Comparison of ENCODE assay signal across 1 cellular context in the genomic region with DNA sequence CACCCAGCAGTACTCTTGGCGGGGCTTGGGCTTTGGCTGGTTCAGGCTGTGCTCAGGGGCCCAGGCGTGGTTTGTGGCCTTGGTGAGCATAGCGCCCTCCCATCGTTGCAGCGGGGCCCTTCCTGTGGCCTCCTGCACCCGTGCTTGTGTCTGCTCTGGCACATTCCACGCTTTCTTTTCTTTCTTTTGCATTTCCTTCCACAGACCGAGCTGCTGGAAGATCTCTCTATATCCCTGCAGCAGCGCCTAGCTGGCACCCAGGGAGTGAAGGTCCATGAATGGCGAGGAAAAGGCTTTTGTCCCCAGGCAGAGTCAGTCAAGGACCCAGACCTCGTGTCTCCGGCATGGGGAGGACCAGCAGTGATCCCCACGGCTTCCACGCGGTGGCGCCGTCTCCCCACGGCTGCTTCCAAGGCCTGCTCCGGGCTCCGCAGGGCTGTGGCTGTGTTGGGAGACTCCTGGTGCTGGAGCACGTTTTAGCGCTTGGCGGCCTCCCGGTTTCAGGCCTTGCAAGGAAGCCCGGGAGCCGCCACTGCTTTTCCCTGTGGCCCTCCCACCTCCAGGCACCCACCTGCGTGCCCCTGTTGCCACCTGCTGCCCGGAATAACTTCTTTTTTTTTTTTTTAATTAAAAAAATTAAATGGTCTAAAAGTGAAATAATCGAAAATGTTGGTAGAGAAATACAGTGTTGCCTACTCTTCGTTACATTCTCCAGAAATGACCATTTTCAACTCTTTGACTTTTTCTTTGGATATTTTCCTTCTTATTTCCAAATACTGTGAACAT.
TF ChIP-seq lines count a peak whose summit lies in the region.

No MANE protein-coding gene starts in this region.

TF ChIP-seq in K562, 482 proteins besides CTCF, POLR2A, EP300 and RAD21 (continued from another document and continues in another):
- TF ChIP-seq ZNF609 (CRISPR knock-in tag; IDR thresholded peaks at IDR 0.05; ENCODE audit: borderline replicate concordance) (no peak), POU5F1 (IDR thresholded peaks at IDR 0.05; ENCODE audit: borderline replicate concordance, low read depth, low read length, partially characterized antibody) (no peak), POLR2AphosphoS2 (IDR thresholded peaks at IDR 0.05; ENCODE audit: low read length) (no peak), NBN (IDR thresholded peaks at IDR 0.05; ENCODE audit: low read depth) (no peak), XRCC5 (IDR thresholded peaks at IDR 0.05; ENCODE audit: low read depth, low read length) (no peak), VEZF1 (CRISPR knock-in tag; IDR thresholded peaks at IDR 0.05) (0 out of 2 replicates have a peak, but pooled peaks have one; percentile 11), EP400 (IDR thresholded peaks at IDR 0.05) (peak; percentile 58; the same call in 1 of the 2 replicates), RCOR1 (IDR thresholded peaks at IDR 0.05; ENCODE audit: borderline replicate concordance in 1 of 2, low read depth in 2 of 2, low read length in 2 of 2) (0 out of 4 replicates have a peak, but pooled peaks of 1 of the 2 experiments have one; percentile 9), ADNP (tag; IDR thresholded peaks at IDR 0.05) (no peak), SNIP1 (IDR thresholded peaks at IDR 0.05; ENCODE audit: low read depth) (no peak), ZC3H4 (CRISPR knock-in tag; IDR thresholded peaks at IDR 0.05; ENCODE audit: borderline replicate concordance) (no peak), ZNF197 (CRISPR knock-in tag; IDR thresholded peaks at IDR 0.05; ENCODE audit: low read depth) (no peak), E4F1 (CRISPR knock-in tag; IDR thresholded peaks at IDR 0.05; ENCODE audit: borderline replicate concordance) (no peak), ZNF143 (CRISPR knock-in tag; IDR thresholded peaks at IDR 0.05) (no peak), ZNF41 (CRISPR knock-in tag; conservative IDR thresholded peaks at IDR 0.05) (no peak), KDM5B (IDR thresholded peaks at IDR 0.05; ENCODE audit: insufficient replicate concordance, low read depth, low read length) (no peak), PYGO2 (tag; IDR thresholded peaks at IDR 0.05) (no peak), TFAP4 (CRISPR knock-in tag; IDR thresholded peaks at IDR 0.05; ENCODE audit: borderline replicate concordance) (peak; percentile 61; the same call in 1 of the 2 replicates)
- TF ChIP-seq, protein P1, sequence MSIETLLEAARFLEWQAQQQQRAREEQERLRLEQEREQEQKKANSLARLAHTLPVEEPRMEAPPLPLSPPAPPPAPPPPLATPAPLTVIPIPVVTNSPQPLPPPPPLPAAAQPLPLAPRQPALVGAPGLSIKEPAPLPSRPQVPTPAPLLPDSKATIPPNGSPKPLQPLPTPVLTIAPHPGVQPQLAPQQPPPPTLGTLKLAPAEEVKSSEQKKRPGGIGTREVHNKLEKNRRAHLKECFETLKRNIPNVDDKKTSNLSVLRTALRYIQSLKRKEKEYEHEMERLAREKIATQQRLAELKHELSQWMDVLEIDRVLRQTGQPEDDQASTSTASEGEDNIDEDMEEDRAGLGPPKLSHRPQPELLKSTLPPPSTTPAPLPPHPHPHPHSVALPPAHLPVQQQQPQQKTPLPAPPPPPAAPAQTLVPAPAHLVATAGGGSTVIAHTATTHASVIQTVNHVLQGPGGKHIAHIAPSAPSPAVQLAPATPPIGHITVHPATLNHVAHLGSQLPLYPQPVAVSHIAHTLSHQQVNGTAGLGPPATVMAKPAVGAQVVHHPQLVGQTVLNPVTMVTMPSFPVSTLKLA (conservative IDR thresholded peaks at IDR 0.05), result peak in 1 of 2 experiments; percentile 36; a peak in 1 of 4 replicates
- TF ChIP-seq, protein P2, sequence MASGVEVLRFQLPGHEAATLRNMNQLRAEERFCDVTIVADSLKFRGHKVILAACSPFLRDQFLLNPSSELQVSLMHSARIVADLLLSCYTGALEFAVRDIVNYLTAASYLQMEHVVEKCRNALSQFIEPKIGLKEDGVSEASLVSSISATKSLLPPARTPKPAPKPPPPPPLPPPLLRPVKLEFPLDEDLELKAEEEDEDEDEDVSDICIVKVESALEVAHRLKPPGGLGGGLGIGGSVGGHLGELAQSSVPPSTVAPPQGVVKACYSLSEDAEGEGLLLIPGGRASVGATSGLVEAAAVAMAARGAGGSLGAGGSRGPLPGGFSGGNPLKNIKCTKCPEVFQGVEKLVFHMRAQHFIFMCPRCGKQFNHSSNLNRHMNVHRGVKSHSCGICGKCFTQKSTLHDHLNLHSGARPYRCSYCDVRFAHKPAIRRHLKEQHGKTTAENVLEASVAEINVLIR (CRISPR knock-in tag; IDR thresholded peaks at IDR 0.05), result no peak
- TF ChIP-seq, protein P3, sequence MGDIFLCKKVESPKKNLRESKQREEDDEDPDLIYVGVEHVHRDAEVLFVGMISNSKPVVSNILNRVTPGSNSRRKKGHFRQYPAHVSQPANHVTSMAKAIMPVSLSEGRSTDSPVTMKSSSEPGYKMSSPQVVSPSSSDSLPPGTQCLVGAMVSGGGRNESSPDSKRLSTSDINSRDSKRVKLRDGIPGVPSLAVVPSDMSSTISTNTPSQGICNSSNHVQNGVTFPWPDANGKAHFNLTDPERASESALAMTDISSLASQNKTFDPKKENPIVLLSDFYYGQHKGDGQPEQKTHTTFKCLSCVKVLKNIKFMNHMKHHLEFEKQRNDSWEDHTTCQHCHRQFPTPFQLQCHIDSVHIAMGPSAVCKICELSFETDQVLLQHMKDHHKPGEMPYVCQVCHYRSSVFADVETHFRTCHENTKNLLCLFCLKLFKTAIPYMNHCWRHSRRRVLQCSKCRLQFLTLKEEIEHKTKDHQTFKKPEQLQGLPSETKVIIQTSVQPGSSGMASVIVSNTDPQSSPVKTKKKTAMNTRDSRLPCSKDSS (IDR thresholded peaks at IDR 0.05; ENCODE audit: low read depth, partially characterized antibody), result no peak
